Comparison of ENCODE assay signal across 13 cellular contexts in genomic region chr17:78422267-78422605, GRCh38. TPM values are rescaled to one million over a fixed set of nuclear protein-coding genes. Genes with fewer than 3 reads are reported as not detected.
A peak's percentile ranks its signal among the peaks of the same experiment; 100 is the strongest.
DNase-seq lines count a peak whose midpoint lies in the region; ATAC-seq, FAIRE-seq and TF ChIP-seq lines count a peak whose summit lies in the region.
"Had no signal": no experiment of that assay in that cellular context is flagged by ENCODE, and none has a peak within 500 bp of the region (broad histone marks: within the 10 kb centered on the region; RNA-seq: fewer than 3 reads in every experiment).

No MANE protein-coding gene starts in this region.

- no peaks in the 10 kb centered on the region for H3K27me3 ChIP-seq in HepG2 (ENCODE audit: control insufficient read depth in 1 of 2, insufficient read depth in 2 of 2, low read length in 2 of 2)
- H3K27me3 ChIP-seq in right lobe of liver = no peaks in the 10 kb centered on the region
- H3K27me3 ChIP-seq in tibial artery = no peaks in the 10 kb centered on the region
- H3K27me3 ChIP-seq: adrenal gland, sigmoid colon had no signal

- ATAC-seq in HepG2 = no peak
- ATAC-seq in right lobe of liver = no peak
- no peak for ATAC-seq in HG03025 (IDR thresholded peaks at IDR 0.05; ENCODE audit: low FRiP score, unreplicated experiment)

- CTCF ChIA-PET in HepG2 (lab: Yijun Ruan, JAX; ENCODE audit: low intra/inter-chr PET ratio, low total read pairs) = interaction anchor here (1.0 to 2.7 kb wide), 5 partner anchors 10 to 171 kb away, joined by 5 to 59 read pairs (median 12); partner anchors contain the start of gene SOCS3
- CTCF ChIA-PET in activated CD4-positive, alpha-beta memory T cell treated with anti-CD3 and anti-CD28 coated beads, Interleukin-2, amount 10 ng/mL, durations not matched to agents 7 days and 5 days (lab: Charles Lee) = interaction anchor here (0.5 to 5.0 kb wide), 19 partner anchors 9 to 402 kb away, joined by 3 to 67 read pairs (median 3); partner anchors contain the start of genes PGS1 and SOCS3

- POLR2A ChIA-PET in HepG2 (lab: Yijun Ruan, JAX) = interaction anchor here (0.7 to 2.2 kb wide), 21 partner anchors 11 to 464 kb away, joined by 3 to 40 read pairs (median 4); partner anchors contain the start of genes AFMID, PGS1, SOCS3 and TK1
- POLR2A ChIA-PET in activated CD4-positive, alpha-beta memory T cell treated with anti-CD3 and anti-CD28 coated beads, Interleukin-2, amount 10 ng/mL, durations not matched to agents 7 days and 5 days (lab: Charles Lee) = interaction anchor here (0.9 to 2.5 kb wide), 5 partner anchors 41 to 171 kb away, joined by 3 to 31 read pairs (median 3); partner anchors contain the start of genes PGS1 and SOCS3

- H3K4me1 Mint-ChIP-seq in activated CD4-positive, alpha-beta memory T cell treated with anti-CD3 and anti-CD28 coated beads, Interleukin-2, amount 10 ng/mL, durations not matched to agents 7 days and 5 days = peaks cover 49% of the 10 kb centered on the region
- H3K4me1 Mint-ChIP-seq in mesothelial cell of epicardium (peaks cover 11% of the 10 kb centered on the region), type B pancreatic cell (ENCODE audit: unreplicated experiment) (peaks cover 18% of the 10 kb centered on the region)

- H3K4me3 ChIP-seq in HepG2 (replicated peaks in 1 of 3; ENCODE audit: insufficient read depth in 1 of 3, low read depth in 2 of 3, low read length in 3 of 3) (no peak overlapping the region), right lobe of liver (no peak overlapping the region), tibial artery (no peak overlapping the region)
- H3K4me3 ChIP-seq: adrenal gland, sigmoid colon had no signal

- H3K4me2 ChIP-seq in HepG2 (ENCODE audit: low read depth, low read length) = no peak overlapping the region

- WGBS in HepG2 (ENCODE audit: low lambda C conversion rate) = 72% methylated on average over 8 of the region's 8 CpGs
- 64% methylated on average over 8 of the region's 8 CpGs for WGBS in right lobe of liver (ENCODE audit: insufficient coverage, low coverage, low lambda C conversion rate, missing lambda C conversion rate)

- no peaks in the 10 kb centered on the region for H3K79me2 ChIP-seq in HepG2 (ENCODE audit: insufficient read depth, low read length)

- H3K27ac ChIP-seq in HepG2 (ENCODE audit: extremely low read length, insufficient read depth, low read length) (no peak overlapping the region), right lobe of liver (no peak overlapping the region), tibial artery (no peak overlapping the region)
- H3K27ac ChIP-seq: sigmoid colon had no signal

- peaks cover 26% of the 10 kb centered on the region for H4K20me1 ChIP-seq in HepG2 (ENCODE audit: insufficient read depth, low read length)

- no peak for TF ChIP-seq CTCF in HepG2 (CRISPR knock-in tag; IDR thresholded peaks at IDR 0.05)
- TF ChIP-seq CTCF in right lobe of liver (IDR thresholded peaks at IDR 0.05) = no peak
- peak; percentile 51 for TF ChIP-seq CTCF in mesothelial cell of epicardium (IDR thresholded peaks at IDR 0.05; ENCODE audit: unreplicated experiment)
- peak; percentile 43 for TF ChIP-seq CTCF in type B pancreatic cell (conservative IDR thresholded peaks at IDR 0.05)
- TF ChIP-seq CTCF in tibial artery (IDR thresholded peaks at IDR 0.05) = no peak

- no TSS peak for BruUV-seq in HepG2 (replicated peaks; lab: Mats Ljungman, UMichigan)

- no peak for TF ChIP-seq RAD21 in HepG2 (CRISPR knock-in tag; IDR thresholded peaks at IDR 0.05)

- H3K4me3 Mint-ChIP-seq in activated CD4-positive, alpha-beta memory T cell treated with anti-CD3 and anti-CD28 coated beads, Interleukin-2, amount 10 ng/mL, durations not matched to agents 7 days and 5 days = no peak overlapping the region
- no peak overlapping the region for H3K4me3 Mint-ChIP-seq in mesothelial cell of epicardium
- H3K4me3 Mint-ChIP-seq in type B pancreatic cell = no peak overlapping the region
- H3K4me3 Mint-ChIP-seq: effector memory CD8-positive, alpha-beta T cell had no signal

- in situ Hi-C loops in HepG2 (cut with HindIII; ENCODE audit: extremely low pct_ligation_motif_present, low pct_unique_long_range_greater_than_20kb) = loop anchor here (5.0 kb wide), 2 partner anchors 60 to 130 kb away; partner anchors contain the start of gene SOCS3

- H2AFZ ChIP-seq in HepG2 (ENCODE audit: low read length) = no peak overlapping the region

- no peaks in the 10 kb centered on the region for H3K9me3 ChIP-seq in HepG2 (ENCODE audit: low read length)
- H3K9me3 ChIP-seq in right lobe of liver = no peaks in the 10 kb centered on the region
- no peaks in the 10 kb centered on the region for H3K9me3 ChIP-seq in tibial artery
- H3K9me3 ChIP-seq: adrenal gland, sigmoid colon had no signal

- TF ChIP-seq EP300 in HepG2 (IDR thresholded peaks at IDR 0.05; ENCODE audit: low read depth in 2 of 2, low read length in 2 of 2) (no peak), HepG2 (CRISPR knock-in tag; IDR thresholded peaks at IDR 0.05; ENCODE audit: borderline replicate concordance) (no peak)

- FAIRE-seq in HepG2 (lab: Jason Lieb, UNC) = no peak
- FAIRE-seq: keratinocyte had no signal

- no peak overlapping the region for H3K9ac ChIP-seq in HepG2 (ENCODE audit: insufficient read depth, low read depth, low read length)

- intact Hi-C loops in HepG2 (cut with micrococcal nuclease; ENCODE audit: unreplicated experiment) = loop anchor here (1.0 to 5.0 kb wide), 3 partner anchors 45 to 170 kb away; partner anchors contain the start of gene PGS1
- intact Hi-C loops in right lobe of liver (cut with DNase I) = loop anchor here (2.0 to 10.0 kb wide), 5 partner anchors 55 to 171 kb away; partner anchors contain the start of gene SOCS3 (in 1 of the 2)
- intact Hi-C loops in tibial artery (cut with DNase I; ENCODE audit: low total_unique reads) = loop anchor here (10.0 kb wide), 1 partner anchor 167 kb away; no protein-coding TSS in a partner anchor
- intact Hi-C loops in cardiac septum (cut with DNase I) = loop anchor here (2.0 to 5.0 kb wide), 3 partner anchors 61 to 310 kb away; partner anchors contain the start of gene SOCS3

- H3K4me1 ChIP-seq in HepG2 (ENCODE audit: insufficient read depth, low read length) (peaks cover 29% of the 10 kb centered on the region), right lobe of liver (peaks cover 0 to 14% (median 0%) of the 10 kb centered on the region in 4 donors), tibial artery (peaks cover 0 to 9% (median 3%) of the 10 kb centered on the region in 4 donors)

- H3K36me3 ChIP-seq in HepG2 (replicated peaks in 1 of 2; ENCODE audit: control insufficient read depth in 1 of 2, insufficient read depth in 2 of 2, low read length in 2 of 2) (peaks cover 31 to 57% of the 10 kb centered on the region in 2 experiments), right lobe of liver (peaks cover 4 to 26% (median 5%) of the 10 kb centered on the region in 4 donors), tibial artery (peaks cover 31 to 79% (median 65%) of the 10 kb centered on the region in 3 donors)

- no peaks in the 10 kb centered on the region for H3K27me3 Mint-ChIP-seq in activated CD4-positive, alpha-beta memory T cell treated with anti-CD3 and anti-CD28 coated beads, Interleukin-2, amount 10 ng/mL, durations not matched to agents 7 days and 5 days
- H3K27me3 Mint-ChIP-seq in mesothelial cell of epicardium (ENCODE audit: low read depth) = no peaks in the 10 kb centered on the region
- no peaks in the 10 kb centered on the region for H3K27me3 Mint-ChIP-seq in type B pancreatic cell
- H3K27me3 Mint-ChIP-seq: effector memory CD8-positive, alpha-beta T cell had no signal

- peaks cover 66% of the 10 kb centered on the region for H3K36me3 Mint-ChIP-seq in activated CD4-positive, alpha-beta memory T cell treated with anti-CD3 and anti-CD28 coated beads, Interleukin-2, amount 10 ng/mL, durations not matched to agents 7 days and 5 days (ENCODE audit: low read depth)
- H3K36me3 Mint-ChIP-seq in mesothelial cell of epicardium = peaks cover 17% of the 10 kb centered on the region
- peaks cover 11% of the 10 kb centered on the region for H3K36me3 Mint-ChIP-seq in type B pancreatic cell

- DNase-seq in HepG2 (ENCODE audit: low spot score) = no peak
- no peak for DNase-seq in right lobe of liver
- DNase-seq in activated CD4-positive, alpha-beta memory T cell treated with anti-CD3 and anti-CD28 coated beads, Interleukin-2, amount 10 ng/mL, durations not matched to agents 7 days and 5 days = no peak
- DNase-seq in mesothelial cell of epicardium (ENCODE audit: low spot score in 2 of 2, unreplicated experiment in 2 of 2) = no peak
- no peak for DNase-seq in type B pancreatic cell (ENCODE audit: extremely low spot score, unreplicated experiment)
- no peak for DNase-seq in tibial artery
- no peak for DNase-seq in cardiac septum (ENCODE audit: low spot score)
- DNase-seq: NCI-H2029 treated with DMSO at 0.1 percent for 48 hours had no signal

- TF ChIP-seq POLR2A in HepG2 (IDR thresholded peaks at IDR 0.05; ENCODE audit: insufficient read depth in 1 of 2, low read depth in 2 of 2, low read length in 2 of 2) = no peak
- no peak for TF ChIP-seq POLR2A in right lobe of liver (IDR thresholded peaks at IDR 0.05)

- H3K27ac Mint-ChIP-seq in activated CD4-positive, alpha-beta memory T cell treated with anti-CD3 and anti-CD28 coated beads, Interleukin-2, amount 10 ng/mL, durations not matched to agents 7 days and 5 days = peak overlapping the region; percentile 58
- H3K27ac Mint-ChIP-seq in mesothelial cell of epicardium (peak overlapping the region; percentile 78), type B pancreatic cell (peak overlapping the region; percentile 71)
- H3K27ac Mint-ChIP-seq: effector memory CD8-positive, alpha-beta T cell had no signal

- H3K9me3 Mint-ChIP-seq in activated CD4-positive, alpha-beta memory T cell treated with anti-CD3 and anti-CD28 coated beads, Interleukin-2, amount 10 ng/mL, durations not matched to agents 7 days and 5 days = no peaks in the 10 kb centered on the region
- H3K9me3 Mint-ChIP-seq in mesothelial cell of epicardium = no peaks in the 10 kb centered on the region
- no peaks in the 10 kb centered on the region for H3K9me3 Mint-ChIP-seq in type B pancreatic cell
- H3K9me3 Mint-ChIP-seq: effector memory CD8-positive, alpha-beta T cell had no signal

RNA-seq across cellular contexts. Expression of gene PGS1, which starts 43.8 kb away (rescaled TPM):
- total RNA-seq in HepG2 (2016; rRNA removed; fragmentation: Illumina TruSeq; extraction: Trizol) = 18.8 and 25.9 TPM in 2 replicates
- total RNA-seq in HepG2 (2016; cell fraction: cytosol; rRNA removed; fragmentation: Illumina TruSeq; extraction: Trizol; ENCODE audit: low read depth) = 10.8 and 10.9 TPM in 2 replicates
- total RNA-seq in HepG2 (2016; cell fraction: insoluble cytoplasmic fraction; rRNA removed; fragmentation: Illumina TruSeq; extraction: Trizol) = 14.8 and 27.5 TPM in 2 replicates
- 11.3 and 11.9 TPM in 2 replicates for total RNA-seq in HepG2 (2016; cell fraction: membrane; rRNA removed; fragmentation: Illumina TruSeq; extraction: Trizol)
- total RNA-seq in HepG2 (2016; cell fraction: nucleus; rRNA removed; fragmentation: Illumina TruSeq; extraction: Trizol) = 27.4 and 30.7 TPM in 2 replicates
- 31.5 and 42.3 TPM in 2 replicates for polyA plus RNA-seq in HepG2 (2011; rRNA removed)
- 30.6 and 33.0 TPM in 2 replicates for polyA plus RNA-seq in HepG2 (2011; cell fraction: cytosol; rRNA removed)
- 151 and 153 TPM in 2 replicates for polyA plus RNA-seq in HepG2 (2011; cell fraction: nucleus; rRNA removed)
- 18.3 and 27.7 TPM in 2 replicates for polyA plus RNA-seq in HepG2 (2012)
- polyA plus RNA-seq in HepG2 (2016; cell fraction: cytosol; fragmentation: Illumina TruSeq; extraction: Trizol; ENCODE audit: low read depth) = 2.9 and 3.9 TPM in 2 replicates
- 12.8 and 16.5 TPM in 2 replicates for polyA plus RNA-seq in HepG2 (2016; cell fraction: insoluble cytoplasmic fraction; fragmentation: Illumina TruSeq; extraction: Trizol; ENCODE audit: low read depth)
- polyA plus RNA-seq in HepG2 (2016; cell fraction: membrane; fragmentation: Illumina TruSeq; extraction: Trizol; ENCODE audit: low read depth) = 6.1 and 6.7 TPM in 2 replicates
- polyA plus RNA-seq in HepG2 (2016; cell fraction: nucleus; fragmentation: Illumina TruSeq; extraction: Trizol; ENCODE audit: insufficient read depth, low read depth) = 50.4 and 56.8 TPM in 2 replicates
- 49.2 and 54.3 TPM in 2 replicates for polyA minus RNA-seq in HepG2 (2011; rRNA and poly(A)+ RNA removed; ENCODE audit: low replicate concordance)
- polyA minus RNA-seq in HepG2 (2011; cell fraction: cytosol; rRNA and poly(A)+ RNA removed) = 13.6 and 15.2 TPM in 2 replicates
- 58.3 and 63.7 TPM in 2 replicates for polyA minus RNA-seq in HepG2 (2011; cell fraction: nucleus; rRNA and poly(A)+ RNA removed)
- total RNA-seq in right lobe of liver = 10 to 100 TPM in 5 of 6 experiments, 1 to 10 TPM in 1; 8.8 to 17.5 (median 13.4) TPM
- 10 to 100 TPM; 70.7 to 75.5 TPM for total RNA-seq in activated CD4-positive, alpha-beta memory T cell treated with anti-CD3 and anti-CD28 coated beads, Interleukin-2, amount 10 ng/mL, durations not matched to agents 7 days and 5 days
- total RNA-seq in mesothelial cell of epicardium = 62.0 to 66.5 TPM (median 62.3 TPM) in 3 replicates
- total RNA-seq in type B pancreatic cell (ENCODE audit: low replicate concordance) = 44.7 and 54.8 TPM in 2 replicates
- 22.1 TPM for total RNA-seq in cardiac septum

Comparison
In these comparisons a context has a peak if more than half of its experiments do, and no peak if none do; other contexts are left out.
1. CTCF ChIP-seq: peak in mesothelial cell of epicardium (single experiment) and type B pancreatic cell (single experiment); none in HepG2 (single experiment), right lobe of liver (0 of 4) and tibial artery (0 of 2).
2. Peak in every context shown above with its lines, with median percentiles within 50 percentile points of each other: H3K27ac Mint-ChIP-seq.